Comparison of ENCODE assay signal across 16 cellular contexts in the genomic region with DNA sequence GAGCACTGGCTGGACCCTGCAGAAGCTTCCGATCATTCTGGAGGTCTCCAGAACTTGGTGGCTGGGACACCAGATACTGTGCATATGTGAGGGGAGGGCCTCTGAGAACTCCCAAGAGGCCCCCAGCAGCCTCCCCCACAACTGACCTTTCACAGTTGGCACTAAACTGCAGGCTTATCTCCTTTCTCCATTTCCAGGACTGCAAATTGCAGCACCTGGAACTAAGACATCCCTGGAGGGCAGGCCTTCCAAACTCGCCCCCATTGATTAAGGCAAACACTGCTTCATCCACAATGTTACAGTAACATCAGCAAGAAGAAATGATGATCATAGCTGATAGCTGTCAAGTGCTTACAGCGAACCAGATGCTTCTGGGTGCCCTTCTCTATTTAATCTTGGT.
DNase-seq lines count a peak whose midpoint lies in the region; ATAC-seq and TF ChIP-seq lines count a peak whose summit lies in the region.
"Had no signal": no experiment of that assay in that cellular context is flagged by ENCODE, and none has a peak within 500 bp of the region (broad histone marks: within the 10 kb centered on the region; RNA-seq: fewer than 3 reads in every experiment).

No MANE protein-coding gene starts in this region.

- no peaks in the 10 kb centered on the region for H3K9me3 ChIP-seq in HUES48 (ENCODE audit: control insufficient read depth, insufficient read depth, low read length)
- H3K9me3 ChIP-seq in mesodermal cell (ENCODE audit: control insufficient read depth, low read length): no peaks in the 10 kb centered on the region
- no peaks in the 10 kb centered on the region for H3K9me3 ChIP-seq in thyroid gland
- H3K9me3 ChIP-seq: ovary, testis had no signal

- no peak for TF ChIP-seq POLR2A in thyroid gland (IDR thresholded peaks at IDR 0.05)

- DNase-seq in caudate nucleus (lab: John Stamatoyannopoulos, UW) (no peak), thyroid gland (no peak), germinal center (ENCODE audit: low spot score) (no peak), NCI-H187 (lab: John Stamatoyannopoulos, UW) (no peak)
- DNase-seq: activated CD4-positive, alpha-beta T cell treated with anti-CD3 and anti-CD28 coated beads, Interleukin-2, amount 10 ng/mL, durations not matched to agents 7 days and 5 days; amygdala; C1 segment of cervical spinal cord; DMS79 treated with DMSO at 0.1 percent for 48 hours; NCI-H1105 treated with DMSO at 0.1 percent for 48 hours; ovary; stimulated activated CD4-positive, alpha-beta T cell treated with anti-CD3 and anti-CD28 coated beads, Interleukin-15, amount 100 ng/mL, for 24 hours; testis had no signal

- H3K4me3 ChIP-seq in HUES48 (ENCODE audit: low read depth, low read length) (no peak overlapping the region), mesodermal cell (ENCODE audit: extremely low read depth, insufficient read depth, low read length, poor library complexity, severe bottlenecking) (no peak overlapping the region), thyroid gland (replicated peaks in 1 of 3) (no peak overlapping the region)
- H3K4me3 ChIP-seq: ovary, testis had no signal

- 80 to 92% methylated on average over 2 of the region's 3 CpGs for WGBS in mesodermal cell (ENCODE audit: insufficient coverage in 2 of 2), 2 experiments
- 71 to 81% methylated on average over 3 of the region's 3 CpGs for WGBS in thyroid gland, 2 donors

- H3K27me3 ChIP-seq in HUES48 (ENCODE audit: control insufficient read depth, insufficient read depth, low read length) (no peaks in the 10 kb centered on the region), thyroid gland (no peaks in the 10 kb centered on the region)
- H3K27me3 ChIP-seq: ovary, testis had no signal

- H3K9ac ChIP-seq in HUES48 (ENCODE audit: low read depth, low read length): no peak overlapping the region

- H3K4me1 ChIP-seq in HUES48 (ENCODE audit: control insufficient read depth, insufficient read depth, low read length) (peaks cover 67% of the 10 kb centered on the region), mesodermal cell (ENCODE audit: control insufficient read depth, insufficient read depth, low read length, poor library complexity, severe bottlenecking) (peaks cover 76% of the 10 kb centered on the region), thyroid gland (peaks cover 53 to 66% of the 10 kb centered on the region in 2 donors)

- intact Hi-C loops in thyroid gland (cut with DNase I): no loop called here

- H3K27ac ChIP-seq in HUES48 (ENCODE audit: low read depth, low read length) (peak overlapping the region; percentile 84), caudate nucleus (ENCODE audit: low read depth, low read length) (peak overlapping the region; percentile 31), mesodermal cell (ENCODE audit: low read depth, low read length, severe bottlenecking) (peak overlapping the region; percentile 81), thyroid gland (peak overlapping the region in 2 of 3 donors; percentile 81 to 93)
- H3K27ac ChIP-seq: ovary, testis had no signal

- ATAC-seq in esophagus mucosa (no peak), GM19463 (IDR thresholded peaks at IDR 0.05; ENCODE audit: unreplicated experiment) (no peak)

- TF ChIP-seq CTCF in thyroid gland (IDR thresholded peaks at IDR 0.05): no peak

- H3K36me3 ChIP-seq in HUES48 (ENCODE audit: control insufficient read depth, insufficient read depth, low read length) (peaks cover 12% of the 10 kb centered on the region), mesodermal cell (ENCODE audit: control insufficient read depth, insufficient read depth, low read length) (peaks cover 9% of the 10 kb centered on the region), thyroid gland (no peaks in the 10 kb centered on the region)
- H3K36me3 ChIP-seq: ovary had no signal

Comparison
In these comparisons a context has a peak if more than half of its experiments do, and no peak if none do; other contexts are left out.
1. H3K27ac ChIP-seq: peak in every context shown above with its lines; median percentile 87 in thyroid gland; 84 in HUES48; 81 in mesodermal cell; 31 in caudate nucleus.